Comparison of ENCODE assay signal across 25 cellular contexts in the genomic region with DNA sequence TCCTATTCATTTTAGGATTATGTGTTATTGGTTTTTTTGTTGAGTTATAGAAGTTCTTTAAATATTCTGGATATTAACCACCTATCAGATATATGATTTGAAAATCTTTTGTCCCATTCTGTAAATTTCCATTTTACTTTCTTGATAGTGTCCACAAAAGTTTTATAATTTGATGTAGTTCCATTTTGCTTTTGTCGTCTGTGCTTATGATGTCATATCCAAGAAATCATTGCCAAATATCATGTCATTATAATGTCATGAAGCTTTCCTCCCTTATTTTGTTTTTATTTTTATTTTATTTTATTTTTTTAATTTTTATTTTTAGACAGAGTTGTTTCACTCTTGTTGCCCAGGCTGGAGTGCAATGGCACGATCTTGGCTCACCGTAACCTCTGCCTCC. TPM values are rescaled to one million over a fixed set of nuclear protein-coding genes. Genes with fewer than 3 reads are reported as not detected.
DNase-seq lines count a peak whose midpoint lies in the region; FAIRE-seq and TF ChIP-seq lines count a peak whose summit lies in the region.
"Had no signal": no experiment of that assay in that cellular context is flagged by ENCODE, and none has a peak within 500 bp of the region (broad histone marks: within the 10 kb centered on the region; RNA-seq: fewer than 3 reads in every experiment).

No MANE protein-coding gene starts in this region.

- DNase-seq in endodermal cell (no peak), kidney (no peak), cerebellar cortex (ENCODE audit: low spot score) (no peak), esophagus muscularis mucosa (ENCODE audit: extremely low spot score) (no peak)
- no peak for DNase-seq in stimulated activated CD4-positive, alpha-beta T cell treated with anti-CD3 and anti-CD28 coated beads, Interleukin-4, amount 100 ng/mL, for 4 hours
- DNase-seq: 8988T; ACHN; BE2C; C1 segment of cervical spinal cord; CD4-positive, alpha-beta memory T cell; CD4-positive, CD25-positive, alpha-beta regulatory T cell; CD8-positive, alpha-beta memory T cell; COR-L47; DMS 273 treated with DMSO at 0.1 percent for 48 hours; DMS153; DMS53; DMS79; DND-41; EL; GDM1 had no signal

- H3K27ac ChIP-seq in HEK293 (ENCODE audit: extremely low read depth, low read depth, low read length) (no peak overlapping the region), endodermal cell (ENCODE audit: low read depth, low read length) (no peak overlapping the region), kidney (ENCODE audit: low read depth in 2 of 2, low read length in 2 of 2) (no peak overlapping the region), esophagus muscularis mucosa (replicated peaks in 1 of 4) (no peak overlapping the region)
- H3K27ac ChIP-seq: BLaER1 had no signal

- intact Hi-C loops in kidney (cut with DNase I) (no loop called here), esophagus muscularis mucosa (cut with DNase I) (no loop called here)

- no peak overlapping the region for H3K27ac Mint-ChIP-seq in endodermal cell
- H3K27ac Mint-ChIP-seq: CD14-positive monocyte had no signal

- WGBS in endodermal cell (ENCODE audit: insufficient coverage in 1 of 2, insufficient read length in 1 of 2), 2 experiments, result 95% methylated on average over 3 of the region's 3 CpGs; no CpG with 5 or more reads in 1 of the 2 experiments
- 95% methylated on average over 3 of the region's 3 CpGs for WGBS in esophagus muscularis mucosa

- CTCF ChIA-PET in HEK293 (lab: Yijun Ruan, JAX), result interaction anchor here (0.7 kb wide), 1 partner anchor 8 kb away, joined by 3 read pairs; no protein-coding TSS in a partner anchor

- no peak for TF ChIP-seq CTCF in HEK293 (tag by site-specific recombination; IDR thresholded peaks at IDR 0.05)
- no peak for TF ChIP-seq CTCF in endodermal cell (conservative IDR thresholded peaks at IDR 0.05)
- TF ChIP-seq CTCF in kidney (IDR thresholded peaks at IDR 0.05; ENCODE audit: borderline replicate concordance, extremely low read depth, insufficient read depth), result no peak
- TF ChIP-seq CTCF in esophagus muscularis mucosa (IDR thresholded peaks at IDR 0.05), result no peak

- no peak overlapping the region for H3K9ac ChIP-seq in endodermal cell (ENCODE audit: extremely low read depth, low read length, poor library complexity, severe bottlenecking)
- H3K9ac ChIP-seq in kidney (ENCODE audit: low read length in 2 of 2), result no peak overlapping the region
- H3K9ac ChIP-seq: BLaER1 had no signal

- POLR2A ChIA-PET in HEK293 (lab: Yijun Ruan, JAX), result no interaction called here

- no peak for TF ChIP-seq POLR2A in esophagus muscularis mucosa (IDR thresholded peaks at IDR 0.05; ENCODE audit: low read depth)

- H3K4me3 ChIP-seq in HEK293 (ENCODE audit: low read depth, low read length), result no peak overlapping the region
- peak overlapping the region; percentile 28 for H3K4me3 ChIP-seq in endodermal cell (ENCODE audit: low read length)
- no peak overlapping the region for H3K4me3 ChIP-seq in kidney (ENCODE audit: low read length in 2 of 2)
- no peak overlapping the region for H3K4me3 ChIP-seq in esophagus muscularis mucosa
- H3K4me3 ChIP-seq: BLaER1 had no signal

- H3K9me3 ChIP-seq in HEK293 (ENCODE audit: control insufficient read depth, insufficient read depth, low read depth, low read length) (no peaks in the 10 kb centered on the region), endodermal cell (ENCODE audit: control insufficient read depth, low read length) (peaks cover 18% of the 10 kb centered on the region), kidney (ENCODE audit: control insufficient read depth in 1 of 2, low read length in 2 of 2) (no peaks in the 10 kb centered on the region), esophagus muscularis mucosa (no peaks in the 10 kb centered on the region)
- H3K9me3 ChIP-seq: BE2C had no signal

- H3K36me3 ChIP-seq in HEK293 (ENCODE audit: control insufficient read depth in 2 of 2, insufficient read depth in 1 of 2, low read length in 2 of 2), result peaks cover 0 to 4% of the 10 kb centered on the region in 2 experiments; a peak in 2 of 3 replicates
- peaks cover 10% of the 10 kb centered on the region for H3K36me3 ChIP-seq in endodermal cell (ENCODE audit: control insufficient read depth, insufficient read depth, low read length)
- H3K36me3 ChIP-seq in kidney (ENCODE audit: control insufficient read depth in 1 of 2, insufficient read depth in 2 of 2, low read length in 2 of 2), result peaks cover 0 to 2% of the 10 kb centered on the region in 2 donors
- peaks cover 0 to 44% (median 8%) of the 10 kb centered on the region in 4 donors for H3K36me3 ChIP-seq in esophagus muscularis mucosa
- H3K36me3 ChIP-seq: BE2C had no signal

- H3K4me1 Mint-ChIP-seq in endodermal cell, result peaks cover 6% of the 10 kb centered on the region
- H3K4me1 Mint-ChIP-seq: CD14-positive monocyte had no signal

- no peak for TF ChIP-seq EP300 in esophagus muscularis mucosa (IDR thresholded peaks at IDR 0.05)

- peaks cover 39% of the 10 kb centered on the region for H3K36me3 Mint-ChIP-seq in endodermal cell (ENCODE audit: low read depth)
- H3K36me3 Mint-ChIP-seq: CD14-positive monocyte had no signal

- FAIRE-seq in kidney (lab: Jason Lieb, UNC), result peak; percentile 15
- FAIRE-seq: A204.1, GM12891 had no signal

- H3K4me1 ChIP-seq in HEK293 (ENCODE audit: control insufficient read depth, insufficient read depth, low read length) (no peaks in the 10 kb centered on the region), endodermal cell (ENCODE audit: control insufficient read depth, insufficient read depth, low read length) (no peaks in the 10 kb centered on the region), kidney (ENCODE audit: control insufficient read depth in 1 of 2, insufficient read depth in 1 of 2, low read depth in 1 of 2, low read length in 2 of 2) (no peaks in the 10 kb centered on the region), esophagus muscularis mucosa (no peaks in the 10 kb centered on the region)
- H3K4me1 ChIP-seq: BE2C, BLaER1 had no signal

- no peak overlapping the region for H3K4me3 Mint-ChIP-seq in endodermal cell
- H3K4me3 Mint-ChIP-seq: CD14-positive monocyte; CD4-positive, alpha-beta memory T cell; CD4-positive, CD25-positive, alpha-beta regulatory T cell; CD8-positive, alpha-beta memory T cell had no signal

- H3K9me3 Mint-ChIP-seq in endodermal cell, result peaks cover 16% of the 10 kb centered on the region
- H3K9me3 Mint-ChIP-seq: CD8-positive, alpha-beta memory T cell had no signal

- no peaks in the 10 kb centered on the region for H3K27me3 Mint-ChIP-seq in endodermal cell (ENCODE audit: insufficient read depth)
- H3K27me3 Mint-ChIP-seq: CD4-positive, alpha-beta memory T cell; CD4-positive, CD25-positive, alpha-beta regulatory T cell; CD8-positive, alpha-beta memory T cell had no signal

- H3K27me3 ChIP-seq in endodermal cell (ENCODE audit: control insufficient read depth, insufficient read depth, low read length, poor library complexity, severe bottlenecking) (no peaks in the 10 kb centered on the region), esophagus muscularis mucosa (no peaks in the 10 kb centered on the region)
- H3K27me3 ChIP-seq: BE2C, BLaER1 had no signal

TF ChIP-seq in HEK293, 187 proteins besides CTCF, POLR2A, EP300 and RAD21:
- TF ChIP-seq, protein P1, sequence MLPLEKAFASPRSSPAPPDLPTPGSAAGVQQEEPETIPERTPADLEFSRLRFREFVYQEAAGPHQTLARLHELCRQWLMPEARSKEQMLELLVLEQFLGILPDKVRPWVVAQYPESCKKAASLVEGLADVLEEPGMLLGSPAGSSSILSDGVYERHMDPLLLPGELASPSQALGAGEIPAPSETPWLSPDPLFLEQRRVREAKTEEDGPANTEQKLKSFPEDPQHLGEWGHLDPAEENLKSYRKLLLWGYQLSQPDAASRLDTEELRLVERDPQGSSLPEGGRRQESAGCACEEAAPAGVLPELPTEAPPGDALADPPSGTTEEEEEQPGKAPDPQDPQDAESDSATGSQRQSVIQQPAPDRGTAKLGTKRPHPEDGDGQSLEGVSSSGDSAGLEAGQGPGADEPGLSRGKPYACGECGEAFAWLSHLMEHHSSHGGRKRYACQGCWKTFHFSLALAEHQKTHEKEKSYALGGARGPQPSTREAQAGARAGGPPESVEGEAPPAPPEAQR (tag by site-specific recombination; IDR thresholded peaks at IDR 0.05), result no peak
- TF ChIP-seq, protein P2, sequence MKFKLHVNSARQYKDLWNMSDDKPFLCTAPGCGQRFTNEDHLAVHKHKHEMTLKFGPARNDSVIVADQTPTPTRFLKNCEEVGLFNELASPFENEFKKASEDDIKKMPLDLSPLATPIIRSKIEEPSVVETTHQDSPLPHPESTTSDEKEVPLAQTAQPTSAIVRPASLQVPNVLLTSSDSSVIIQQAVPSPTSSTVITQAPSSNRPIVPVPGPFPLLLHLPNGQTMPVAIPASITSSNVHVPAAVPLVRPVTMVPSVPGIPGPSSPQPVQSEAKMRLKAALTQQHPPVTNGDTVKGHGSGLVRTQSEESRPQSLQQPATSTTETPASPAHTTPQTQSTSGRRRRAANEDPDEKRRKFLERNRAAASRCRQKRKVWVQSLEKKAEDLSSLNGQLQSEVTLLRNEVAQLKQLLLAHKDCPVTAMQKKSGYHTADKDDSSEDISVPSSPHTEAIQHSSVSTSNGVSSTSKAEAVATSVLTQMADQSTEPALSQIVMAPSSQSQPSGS (tag by site-specific recombination; IDR thresholded peaks at IDR 0.05; ENCODE audit: low read depth), result peak; percentile 60
- TF ChIP-seq ZNF19 (tag by site-specific recombination; IDR thresholded peaks at IDR 0.05; ENCODE audit: low read depth), result no peak

RNA-seq across cellular contexts. Expression of a gene that starts 21.0 kb away (rescaled TPM):
- total RNA-seq in endodermal cell (10 to 100 TPM in 1 of 2 donors, 1 to 10 TPM in 1; 6.5 to 10.4 TPM), kidney (5.1 TPM), esophagus muscularis mucosa (1 to 10 TPM; 2.1 to 6.0 (median 4.4) TPM)
- polyA plus RNA-seq in endodermal cell (2013, experiment 1 of 2), result 5.9 TPM
- polyA plus RNA-seq in endodermal cell (2013, experiment 2 of 2), result 4.6 TPM
- polyA plus RNA-seq in kidney (ENCODE audit: insufficient read depth, low read depth, low replicate concordance), result 3.4 TPM

RNA-seq across cellular contexts. Expression of a gene that starts 51.8 kb away (rescaled TPM):
- 10 to 100 TPM; 14.2 to 14.5 TPM for total RNA-seq in endodermal cell
- 14.3 TPM for polyA plus RNA-seq in endodermal cell (2013, experiment 1 of 2)
- polyA plus RNA-seq in endodermal cell (2013, experiment 2 of 2), result 13.1 TPM
- total RNA-seq in kidney, result 17.1 TPM
- polyA plus RNA-seq in kidney (ENCODE audit: insufficient read depth, low read depth, low replicate concordance), result 9.2 TPM
- 10 to 100 TPM; 13.1 to 17.0 (median 14.8) TPM for total RNA-seq in esophagus muscularis mucosa

RNA-seq across cellular contexts. Expression of a gene that starts 59.5 kb away (rescaled TPM):
- total RNA-seq in endodermal cell (100 to 1,000 TPM in 1 of 2 donors, 10 to 100 TPM in 1; 78.5 to 101 TPM), kidney (25.2 TPM), esophagus muscularis mucosa (1 to 10 TPM; 3.0 to 5.8 (median 3.7) TPM)
- 48.7 TPM for polyA plus RNA-seq in endodermal cell (2013, experiment 1 of 2)
- polyA plus RNA-seq in endodermal cell (2013, experiment 2 of 2), result 43.3 TPM
- 23.4 TPM for polyA plus RNA-seq in kidney (ENCODE audit: insufficient read depth, low read depth, low replicate concordance)
